4 cellular contexts compared by ENCODE assay signal in the genomic region with DNA sequence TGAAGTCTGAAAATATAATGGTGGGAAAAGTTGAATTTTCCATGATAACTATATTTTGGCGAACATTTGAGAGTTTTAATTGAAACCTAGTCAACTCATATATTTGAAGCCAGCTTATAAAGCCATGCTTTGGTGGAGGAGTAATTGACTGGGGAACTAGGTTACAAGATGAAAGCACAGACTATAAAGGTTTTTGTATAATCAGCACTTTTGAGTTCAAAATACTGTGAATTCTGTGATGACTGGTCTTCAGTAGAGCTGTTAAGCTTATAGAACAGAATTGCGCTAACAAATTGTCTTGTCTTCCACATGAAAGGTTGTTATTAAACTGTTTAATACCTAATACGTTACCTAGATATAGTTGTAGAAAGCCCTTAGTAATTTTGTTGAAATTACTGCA.
"Had no signal": no experiment of that assay in that cellular context is flagged by ENCODE, and none has a peak within 500 bp of the region (broad histone marks: within the 10 kb centered on the region; RNA-seq: fewer than 3 reads in every experiment).

No MANE protein-coding gene starts in this region.

- H3K27ac ChIP-seq: HL-60, KMS-11 had no signal

- H3K9ac ChIP-seq: KMS-11 had no signal

- H3K4me2 ChIP-seq: KMS-11 had no signal

- DNase-seq: KBM-7, KG1 had no signal
